29 cellular contexts compared by ENCODE assay signal in genomic region chr1:230240446-230241076, GRCh38.
DNase-seq lines count a peak whose midpoint lies in the region; ATAC-seq, FAIRE-seq and TF ChIP-seq lines count a peak whose summit lies in the region.
"Had no signal": no experiment of that assay in that cellular context is flagged by ENCODE, and none has a peak within 500 bp of the region (broad histone marks: within the 10 kb centered on the region; RNA-seq: fewer than 3 reads in every experiment).

No MANE protein-coding gene starts in this region.

- peaks cover 11% of the 10 kb centered on the region for H3K36me3 Mint-ChIP-seq in central memory CD8-positive, alpha-beta T cell (ENCODE audit: insufficient read depth)
- peaks cover 25 to 49% (median 29%) of the 10 kb centered on the region in 3 donors for H3K36me3 Mint-ChIP-seq in immature natural killer cell

- intact Hi-C loops in Right ventricle myocardium superior (cut with DNase I): no loop called here

- H3K4me3 ChIP-seq in right atrium auricular region: no peak overlapping the region
- H3K4me3 ChIP-seq: dorsolateral prefrontal cortex, heart left ventricle, sigmoid colon, suprapubic skin had no signal

- no peak for TF ChIP-seq CTCF in right atrium auricular region (IDR thresholded peaks at IDR 0.05)

- peak; percentile 21 for FAIRE-seq in RCC 7860 (lab: Jason Lieb, UNC)
- FAIRE-seq: astrocyte, GM18507, H54 had no signal

- H3K4me1 ChIP-seq in right atrium auricular region: peaks cover 0 to 3% of the 10 kb centered on the region in 2 donors
- H3K4me1 ChIP-seq: sigmoid colon, suprapubic skin had no signal

- H3K27ac Mint-ChIP-seq in central memory CD8-positive, alpha-beta T cell (ENCODE audit: low read depth): peak overlapping the region; percentile 23
- no peak overlapping the region for H3K27ac Mint-ChIP-seq in immature natural killer cell
- H3K27ac Mint-ChIP-seq: CD4-positive, CD25-positive, alpha-beta regulatory T cell; T-helper 2 cell treated with Interferon-gamma antibody and Interleukin-4, amounts not matched to agents 5 μg/mL and 100 μg/mL, for 36 hours had no signal

- peaks cover 13% of the 10 kb centered on the region for H3K4me1 Mint-ChIP-seq in central memory CD8-positive, alpha-beta T cell
- H3K4me1 Mint-ChIP-seq in immature natural killer cell: peaks cover 0 to 9% of the 10 kb centered on the region in 2 donors

- no peaks in the 10 kb centered on the region for H3K9me3 ChIP-seq in right atrium auricular region
- H3K9me3 ChIP-seq: sigmoid colon, suprapubic skin had no signal

- H3K27ac ChIP-seq in right atrium auricular region: no peak overlapping the region
- H3K27ac ChIP-seq: dorsolateral prefrontal cortex, heart left ventricle, parathyroid adenoma, RWPE1, sigmoid colon, suprapubic skin, WERI-Rb-1 had no signal

- no peak overlapping the region for H3K4me3 Mint-ChIP-seq in central memory CD8-positive, alpha-beta T cell
- no peak overlapping the region for H3K4me3 Mint-ChIP-seq in immature natural killer cell
- H3K4me3 Mint-ChIP-seq: CD4-positive, CD25-positive, alpha-beta regulatory T cell; T-helper 2 cell treated with Interferon-gamma antibody and Interleukin-4, amounts not matched to agents 5 μg/mL and 100 μg/mL, for 36 hours had no signal

- peaks cover 2% of the 10 kb centered on the region for H3K36me3 ChIP-seq in right atrium auricular region

- H3K27me3 Mint-ChIP-seq in central memory CD8-positive, alpha-beta T cell: no peaks in the 10 kb centered on the region
- H3K27me3 Mint-ChIP-seq in immature natural killer cell (ENCODE audit: low read depth in 3 of 3): peaks cover 0 to 2% (median 0%) of the 10 kb centered on the region in 3 donors
- H3K27me3 Mint-ChIP-seq: CD4-positive, CD25-positive, alpha-beta regulatory T cell; naive thymus-derived CD8-positive, alpha-beta T cell had no signal

- no peaks in the 10 kb centered on the region for H3K27me3 ChIP-seq in right atrium auricular region
- H3K27me3 ChIP-seq: dorsolateral prefrontal cortex, heart left ventricle, sigmoid colon, suprapubic skin had no signal

- DNase-seq in right atrium auricular region (ENCODE audit: low spot score) (peak; percentile 9), Right ventricle myocardium superior (no peak), RCC 7860 (ENCODE audit: low spot score) (no peak), immature natural killer cell (no peak)
- no peak for DNase-seq in central memory CD8-positive, alpha-beta T cell (ENCODE audit: low spot score in 2 of 2)
- no peak for DNase-seq in stimulated activated CD4-positive, alpha-beta T cell treated with anti-CD3 and anti-CD28 coated beads, Interleukin-12 subunit alpha, Interleukin-12 subunit beta, amount 100 ng/mL, for 4 hours
- DNase-seq: activated gamma-delta T cell; central memory CD4-positive, alpha-beta T cell; dorsolateral prefrontal cortex; EL; heart left ventricle; MM.1S; naive thymus-derived CD8-positive, alpha-beta T cell; NCI-H1436 treated with DMSO at 0.1 percent for 48 hours; NCI-H526; sigmoid colon; stimulated activated CD8-positive, alpha-beta memory T cell treated with anti-CD3 and anti-CD28 coated beads, Interleukin-4, amount 100 ng/mL, for 48 hours; WERI-Rb-1 had no signal

- ATAC-seq in Right ventricle myocardium superior (ENCODE audit: poor library complexity) (no peak), GM18909 (IDR thresholded peaks at IDR 0.05; ENCODE audit: poor library complexity, unreplicated experiment) (no peak)
- no peak for ATAC-seq in central memory CD8-positive, alpha-beta T cell (replicated peaks; ENCODE audit: extremely low read depth, poor library complexity, severe bottlenecking)
- ATAC-seq: heart left ventricle; left lobe of liver; naive thymus-derived CD8-positive, alpha-beta T cell; SK-N-SH treated with all-trans-retinoic acid at 6 μM for 48 hours had no signal

- H3K9me3 Mint-ChIP-seq in central memory CD8-positive, alpha-beta T cell: no peaks in the 10 kb centered on the region
- no peaks in the 10 kb centered on the region for H3K9me3 Mint-ChIP-seq in immature natural killer cell
